8 cellular contexts compared by ENCODE assay signal in genomic region chr2:43676322-43677050, GRCh38. TPM values are rescaled to one million over a fixed set of nuclear protein-coding genes. Genes with fewer than 3 reads are reported as not detected.
DNase-seq lines count a peak whose midpoint lies in the region; ATAC-seq lines count a peak whose summit lies in the region.

Gene C1GALT1C1L (minus strand): TSS chr2:43676429. CDS start chr2:43676322, 107 bp downstream.

- H3K4me3 Mint-ChIP-seq in central memory CD8-positive, alpha-beta T cell = peak within 1 kb of the TSS; percentile 29

- H3K4me1 Mint-ChIP-seq in central memory CD8-positive, alpha-beta T cell = peaks cover 6% of the 10 kb centered on the region

- DNase-seq in activated CD4-positive, alpha-beta T cell treated with anti-CD3 and anti-CD28 coated beads for 48 hours = peak; percentile 55
- no peak for DNase-seq in activated CD4-positive, alpha-beta T cell treated with anti-CD3 and anti-CD28 coated beads for 4 hours
- DNase-seq in SK-N-DZ (ENCODE audit: low spot score) = peak; percentile 54
- DNase-seq in central memory CD8-positive, alpha-beta T cell (ENCODE audit: low spot score in 2 of 2) = no peak
- no peak for DNase-seq in left lobe of liver (ENCODE audit: low spot score)
- peak; percentile 4 for DNase-seq in stimulated activated CD4-positive, alpha-beta T cell treated with anti-CD3 and anti-CD28 coated beads, Interleukin-4, amount 100 ng/mL, for 24 hours

- no peak within 1 kb of the TSS for H3K27ac Mint-ChIP-seq in central memory CD8-positive, alpha-beta T cell (ENCODE audit: low read depth)

- H3K36me3 Mint-ChIP-seq in central memory CD8-positive, alpha-beta T cell (ENCODE audit: insufficient read depth) = no peaks in the 10 kb centered on the region

- no peaks in the 10 kb centered on the region for H3K9me3 Mint-ChIP-seq in central memory CD8-positive, alpha-beta T cell

- ATAC-seq in central memory CD8-positive, alpha-beta T cell (replicated peaks; ENCODE audit: extremely low read depth, poor library complexity, severe bottlenecking) = no peak
- ATAC-seq in left lobe of liver (peak; percentile 66), GM21529 (IDR thresholded peaks at IDR 0.05; ENCODE audit: unreplicated experiment) (no peak), HG03460 (IDR thresholded peaks at IDR 0.05; ENCODE audit: unreplicated experiment) (no peak)

- H3K27me3 Mint-ChIP-seq in central memory CD8-positive, alpha-beta T cell = peaks cover 44% of the 10 kb centered on the region

RNA-seq across cellular contexts. Expression of gene C1GALT1C1L, which starts in this region (rescaled TPM):
- polyA plus RNA-seq in SK-N-DZ (2014; cell fraction: cytosol; rRNA removed) = 7.1 and 7.8 TPM in 2 replicates
- 4.0 and 9.4 TPM in 2 replicates for polyA plus RNA-seq in SK-N-DZ (2014; cell fraction: nucleus; rRNA removed)
- total RNA-seq in left lobe of liver = not detected

Comparison
In these comparisons a context has a peak if more than half of its experiments do, and no peak if none do; other contexts are left out.
1. DNase-seq: peak in activated CD4-positive, alpha-beta T cell treated with anti-CD3 and anti-CD28 coated beads for 48 hours (single experiment), SK-N-DZ (single experiment) and stimulated activated CD4-positive, alpha-beta T cell treated with anti-CD3 and anti-CD28 coated beads, Interleukin-4, amount 100 ng/mL, for 24 hours (single experiment); none in activated CD4-positive, alpha-beta T cell treated with anti-CD3 and anti-CD28 coated beads for 4 hours (0 of 2), central memory CD8-positive, alpha-beta T cell (0 of 2) and left lobe of liver (single experiment).
2. Peak in ATAC-seq in left lobe of liver; RNA of the gene not detected or under 1 TPM.